Comparison of ENCODE assay signal across 33 cellular contexts in the genomic region with DNA sequence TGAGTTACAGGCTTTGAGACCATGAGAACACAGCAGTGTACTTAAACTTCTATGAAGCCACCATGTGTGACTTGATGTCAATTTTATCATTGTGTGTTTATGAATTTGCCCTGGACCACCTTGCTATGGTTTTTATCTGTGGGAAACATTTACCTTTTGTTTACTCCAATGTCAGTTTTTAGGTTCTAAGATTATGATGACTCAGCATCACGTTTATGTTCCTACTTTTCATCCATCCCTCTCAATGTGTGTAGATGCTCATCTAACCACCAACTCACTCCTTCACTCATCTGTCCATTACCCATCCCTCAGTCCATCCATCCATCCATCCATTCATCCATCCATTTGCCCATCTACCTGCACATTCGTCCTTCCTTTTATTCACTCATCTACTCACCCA.
"Had no signal": no experiment of that assay in that cellular context is flagged by ENCODE, and none has a peak within 500 bp of the region (broad histone marks: within the 10 kb centered on the region; RNA-seq: fewer than 3 reads in every experiment).

No MANE protein-coding gene starts in this region.

- H3K4me1 ChIP-seq: ascending aorta, breast epithelium had no signal

- H3K27ac ChIP-seq: ascending aorta, brain microvascular endothelial cell, breast epithelium, VCaP had no signal

- H3K4me3 ChIP-seq: ascending aorta, breast epithelium had no signal

- H3K36me3 Mint-ChIP-seq: activated CD8-positive, alpha-beta memory T cell treated with anti-CD3 and anti-CD28 coated beads, Interleukin-2, amount 10 ng/mL, durations not matched to agents 7 days and 5 days; activated naive CD4-positive, alpha-beta T cell treated with anti-CD3 and anti-CD28 coated beads, Interleukin-2, amount 10 ng/mL, durations not matched to agents 7 days and 5 days; activated naive CD4-positive, alpha-beta T cell treated with anti-CD3 and anti-CD28 coated beads, Interleukin-2, amount 50 U/mL, for 24 hours; activated naive CD8-positive, alpha-beta T cell; activated naive CD8-positive, alpha-beta T cell treated with anti-CD3 and anti-CD28 coated beads, Interleukin-2, amount 10 ng/mL, durations not matched to agents 7 days and 5 days had no signal

- ATAC-seq: activated CD8-positive, alpha-beta memory T cell treated with anti-CD3 and anti-CD28 coated beads, Interleukin-2, amount 10 ng/mL, durations not matched to agents 7 days and 5 days; activated CD8-positive, alpha-beta T cell treated with anti-CD3 and anti-CD28 coated beads, Interleukin-2, amount 10 ng/mL, durations not matched to agents 7 days and 5 days; activated naive CD8-positive, alpha-beta T cell treated with anti-CD3 and anti-CD28 coated beads, Interleukin-2, amount 50 U/mL, for 24 hours had no signal

- DNase-seq: activated B cell treated with CpG ODN at 0.5 μM for 24 hours; activated CD4-positive, alpha-beta memory T cell treated with anti-CD3 and anti-CD28 coated beads, Interleukin-2, amount 10 ng/mL, durations not matched to agents 7 days and 5 days; activated CD4-positive, alpha-beta T cell treated with anti-CD3 and anti-CD28 coated beads for 4 hours; activated CD4-positive, alpha-beta T cell treated with anti-CD3 and anti-CD28 coated beads, Interleukin-2, amount 10 ng/mL, durations not matched to agents 24 days and 14 days; activated CD4-positive, alpha-beta T cell treated with anti-CD3 and anti-CD28 coated beads, Interleukin-2, amount 50 U/mL, for 48 hours; activated CD4-positive, CD25-positive, alpha-beta regulatory T cell treated with anti-CD3 and anti-CD28 coated beads, Interleukin-2, amount 50 U/mL, for 72 hours; activated CD8-positive, alpha-beta memory T cell treated with anti-CD3 and anti-CD28 coated beads for 24 hours; activated CD8-positive, alpha-beta memory T cell treated with anti-CD3 and anti-CD28 coated beads, Interleukin-2, amount 10 ng/mL, durations not matched to agents 7 days and 5 days; activated CD8-positive, alpha-beta memory T cell treated with anti-CD3 and anti-CD28 coated beads, Interleukin-2, amount 50 U/mL, for 48 hours; activated CD8-positive, alpha-beta T cell treated with anti-CD3 and anti-CD28 coated beads, Interleukin-2, amount 10 ng/mL, durations not matched to agents 7 days and 5 days; activated effector memory CD4-positive, alpha-beta T cell treated with Interleukin-2 at 50 U/mL for 16 hours; activated gamma-delta T cell; activated naive CD4-positive, alpha-beta T cell treated with anti-CD3 and anti-CD28 coated beads, Interleukin-2, amount 10 ng/mL, durations not matched to agents 7 days and 5 days; activated naive CD4-positive, alpha-beta T cell treated with Interleukin-2 at 50 U/mL for 16 hours; activated naive CD8-positive, alpha-beta T cell treated with anti-CD3 and anti-CD28 coated beads, Interleukin-2, amount 10 ng/mL, durations not matched to agents 7 days and 5 days; activated naive CD8-positive, alpha-beta T cell treated with anti-CD3 and anti-CD28 coated beads, Interleukin-2, amount 50 U/mL, for 24 hours; activated T-cell treated with anti-CD3 and anti-CD28 coated beads, Interleukin-2, amount 50 U/mL, for 24 hours; activated T-cell treated with anti-CD3 and anti-CD28 coated beads, Interleukin-2, amount 50 U/mL, for 48 hours; amygdala; anterior cingulate cortex; brain microvascular endothelial cell; central memory CD4-positive, alpha-beta T cell; T-helper 2 cell; T-helper 9 cell had no signal

- FAIRE-seq: TTC549 had no signal

- H3K27ac Mint-ChIP-seq: activated B cell treated with CpG ODN at 0.5 μM for 24 hours; activated CD4-positive, alpha-beta memory T cell treated with anti-CD3 and anti-CD28 coated beads, Interleukin-2, amount 10 ng/mL, durations not matched to agents 7 days and 5 days; activated CD4-positive, alpha-beta T cell treated with anti-CD3 and anti-CD28 coated beads, Interleukin-2, amount 10 ng/mL, durations not matched to agents 24 days and 14 days; activated CD8-positive, alpha-beta memory T cell treated with anti-CD3 and anti-CD28 coated beads, Interleukin-2, amount 10 ng/mL, durations not matched to agents 7 days and 5 days; activated CD8-positive, alpha-beta T cell treated with anti-CD3 and anti-CD28 coated beads, Interleukin-2, amount 10 ng/mL, durations not matched to agents 7 days and 5 days; activated naive CD4-positive, alpha-beta T cell treated with anti-CD3 and anti-CD28 coated beads, Interleukin-2, amount 10 ng/mL, durations not matched to agents 7 days and 5 days; activated naive CD4-positive, alpha-beta T cell treated with anti-CD3 and anti-CD28 coated beads, Interleukin-2, amount 50 U/mL, for 24 hours; activated naive CD8-positive, alpha-beta T cell; activated naive CD8-positive, alpha-beta T cell treated with anti-CD3 and anti-CD28 coated beads, Interleukin-2, amount 10 ng/mL, durations not matched to agents 7 days and 5 days; activated naive CD8-positive, alpha-beta T cell treated with anti-CD3 and anti-CD28 coated beads, Interleukin-2, amount 50 U/mL, for 24 hours; activated T-cell treated with anti-CD3 and anti-CD28 coated beads, Interleukin-2, amount 50 U/mL, for 24 hours; activated T-helper 2 cell treated with anti-CD3 and anti-CD28 coated beads, Interferon-gamma antibody, Interleukin-2, Interleukin-4, amounts not matched to agents 10 μg/mL and 5 μg/mL and 100 μg/mL, durations not matched to agents 14 hours and 24 hours and 36 hours; T-helper 1 cell treated with Interleukin-12 subunit alpha and Interleukin-12 subunit beta and Interleukin-4 antibody, amounts not matched to agents 30 μg/mL and 1 μg/mL, for 36 hours; T-helper 2 cell treated with Interferon-gamma antibody and Interleukin-4, amounts not matched to agents 5 μg/mL and 100 μg/mL, for 36 hours had no signal

- H3K4me1 Mint-ChIP-seq: activated B cell treated with CpG ODN at 0.5 μM for 24 hours; activated CD4-positive, alpha-beta memory T cell treated with anti-CD3 and anti-CD28 coated beads, Interleukin-2, amount 10 ng/mL, durations not matched to agents 7 days and 5 days; activated CD4-positive, alpha-beta T cell treated with anti-CD3 and anti-CD28 coated beads, Interleukin-2, amount 10 ng/mL, durations not matched to agents 24 days and 14 days; activated CD8-positive, alpha-beta memory T cell treated with anti-CD3 and anti-CD28 coated beads, Interleukin-2, amount 10 ng/mL, durations not matched to agents 7 days and 5 days; activated naive CD4-positive, alpha-beta T cell treated with anti-CD3 and anti-CD28 coated beads, Interleukin-2, amount 10 ng/mL, durations not matched to agents 7 days and 5 days; activated naive CD4-positive, alpha-beta T cell treated with anti-CD3 and anti-CD28 coated beads, Interleukin-2, amount 50 U/mL, for 24 hours; activated naive CD8-positive, alpha-beta T cell treated with anti-CD3 and anti-CD28 coated beads, Interleukin-2, amount 10 ng/mL, durations not matched to agents 7 days and 5 days; activated naive CD8-positive, alpha-beta T cell treated with anti-CD3 and anti-CD28 coated beads, Interleukin-2, amount 50 U/mL, for 24 hours had no signal

- H3K27me3 Mint-ChIP-seq: activated CD4-positive, alpha-beta memory T cell treated with anti-CD3 and anti-CD28 coated beads, Interleukin-2, amount 10 ng/mL, durations not matched to agents 7 days and 5 days; activated CD4-positive, alpha-beta T cell treated with anti-CD3 and anti-CD28 coated beads, Interleukin-2, amount 10 ng/mL, durations not matched to agents 24 days and 14 days; activated CD8-positive, alpha-beta memory T cell treated with anti-CD3 and anti-CD28 coated beads, Interleukin-2, amount 10 ng/mL, durations not matched to agents 7 days and 5 days; activated naive CD4-positive, alpha-beta T cell treated with anti-CD3 and anti-CD28 coated beads, Interleukin-2, amount 10 ng/mL, durations not matched to agents 7 days and 5 days; activated naive CD4-positive, alpha-beta T cell treated with anti-CD3 and anti-CD28 coated beads, Interleukin-2, amount 50 U/mL, for 24 hours; activated naive CD8-positive, alpha-beta T cell; activated T-cell treated with anti-CD3 and anti-CD28 coated beads, Interleukin-2, amount 50 U/mL, for 24 hours had no signal

- H3K27me3 ChIP-seq: ascending aorta, brain microvascular endothelial cell, breast epithelium had no signal

- H3K4me3 Mint-ChIP-seq: activated B cell treated with CpG ODN at 0.5 μM for 24 hours; activated CD4-positive, alpha-beta memory T cell treated with anti-CD3 and anti-CD28 coated beads, Interleukin-2, amount 10 ng/mL, durations not matched to agents 7 days and 5 days; activated CD4-positive, alpha-beta T cell treated with anti-CD3 and anti-CD28 coated beads, Interleukin-2, amount 10 ng/mL, durations not matched to agents 24 days and 14 days; activated CD8-positive, alpha-beta memory T cell treated with anti-CD3 and anti-CD28 coated beads, Interleukin-2, amount 10 ng/mL, durations not matched to agents 7 days and 5 days; activated CD8-positive, alpha-beta T cell treated with anti-CD3 and anti-CD28 coated beads, Interleukin-2, amount 10 ng/mL, durations not matched to agents 7 days and 5 days; activated naive CD4-positive, alpha-beta T cell treated with anti-CD3 and anti-CD28 coated beads, Interleukin-2, amount 10 ng/mL, durations not matched to agents 7 days and 5 days; activated naive CD4-positive, alpha-beta T cell treated with anti-CD3 and anti-CD28 coated beads, Interleukin-2, amount 50 U/mL, for 24 hours; activated naive CD8-positive, alpha-beta T cell; activated naive CD8-positive, alpha-beta T cell treated with anti-CD3 and anti-CD28 coated beads, Interleukin-2, amount 10 ng/mL, durations not matched to agents 7 days and 5 days; activated naive CD8-positive, alpha-beta T cell treated with anti-CD3 and anti-CD28 coated beads, Interleukin-2, amount 50 U/mL, for 24 hours; activated T-cell treated with anti-CD3 and anti-CD28 coated beads, Interleukin-2, amount 50 U/mL, for 24 hours; T-helper 1 cell treated with Interleukin-12 subunit alpha and Interleukin-12 subunit beta and Interleukin-4 antibody, amounts not matched to agents 30 μg/mL and 1 μg/mL, for 36 hours; T-helper 2 cell treated with Interferon-gamma antibody and Interleukin-4, amounts not matched to agents 5 μg/mL and 100 μg/mL, for 36 hours had no signal

- H3K9me3 Mint-ChIP-seq: activated B cell treated with CpG ODN at 0.5 μM for 24 hours; activated CD4-positive, alpha-beta memory T cell treated with anti-CD3 and anti-CD28 coated beads, Interleukin-2, amount 10 ng/mL, durations not matched to agents 7 days and 5 days; activated CD4-positive, alpha-beta T cell treated with anti-CD3 and anti-CD28 coated beads, Interleukin-2, amount 10 ng/mL, durations not matched to agents 24 days and 14 days; activated naive CD4-positive, alpha-beta T cell treated with anti-CD3 and anti-CD28 coated beads, Interleukin-2, amount 10 ng/mL, durations not matched to agents 7 days and 5 days; activated naive CD4-positive, alpha-beta T cell treated with anti-CD3 and anti-CD28 coated beads, Interleukin-2, amount 50 U/mL, for 24 hours; activated naive CD8-positive, alpha-beta T cell treated with anti-CD3 and anti-CD28 coated beads, Interleukin-2, amount 50 U/mL, for 24 hours; activated T-cell treated with anti-CD3 and anti-CD28 coated beads, Interleukin-2, amount 50 U/mL, for 24 hours; activated T-helper 2 cell treated with anti-CD3 and anti-CD28 coated beads, Interferon-gamma antibody, Interleukin-2, Interleukin-4, amounts not matched to agents 10 μg/mL and 5 μg/mL and 100 μg/mL, durations not matched to agents 14 hours and 24 hours and 36 hours; T-helper 1 cell treated with Interleukin-12 subunit alpha and Interleukin-12 subunit beta and Interleukin-4 antibody, amounts not matched to agents 30 μg/mL and 1 μg/mL, for 36 hours; T-helper 2 cell treated with Interferon-gamma antibody and Interleukin-4, amounts not matched to agents 5 μg/mL and 100 μg/mL, for 36 hours had no signal

- H3K36me3 ChIP-seq: ascending aorta, brain microvascular endothelial cell, breast epithelium had no signal

- H3K9me3 ChIP-seq: ascending aorta, breast epithelium had no signal
